In genomic region chr19:49502866-49503581, GRCh38 we compare ENCODE assay signal across 8 cellular contexts. TPM values are rescaled to one million over a fixed set of nuclear protein-coding genes. Genes with fewer than 3 reads are reported as not detected.
DNase-seq lines count a peak whose midpoint lies in the region; ATAC-seq and TF ChIP-seq lines count a peak whose summit lies in the region.

No MANE protein-coding gene starts in this region.

- H3K4me3 Mint-ChIP-seq in activated CD8-positive, alpha-beta T cell treated with anti-CD3 and anti-CD28 coated beads, Interleukin-2, amount 10 ng/mL, durations not matched to agents 7 days and 5 days, result no peak overlapping the region
- no peak overlapping the region for H3K4me3 Mint-ChIP-seq in progenitor cell of endocrine pancreas (ENCODE audit: low read depth)

- no peak for ATAC-seq in activated CD8-positive, alpha-beta T cell treated with anti-CD3 and anti-CD28 coated beads, Interleukin-2, amount 10 ng/mL, durations not matched to agents 7 days and 5 days
- ATAC-seq in HG03025 (IDR thresholded peaks at IDR 0.05; ENCODE audit: low FRiP score, unreplicated experiment) (no peak), GM19035 (IDR thresholded peaks at IDR 0.05; ENCODE audit: unreplicated experiment) (no peak)

- POLR2A ChIA-PET in HEK293 (lab: Yijun Ruan, JAX), result interaction anchor here (0.7 to 1.2 kb wide), 5 partner anchors 10 to 77 kb away, joined by 3 to 4 read pairs (median 3); partner anchors contain the start of genes FCGRT and NOSIP
- POLR2A ChIA-PET in activated CD8-positive, alpha-beta T cell treated with anti-CD3 and anti-CD28 coated beads, Interleukin-2, amount 10 ng/mL, durations not matched to agents 7 days and 5 days (lab: Charles Lee), result interaction anchor here (0.7 to 1.7 kb wide), 5 partner anchors 15 to 70 kb away, joined by 3 to 6 read pairs (median 4); no protein-coding TSS in a partner anchor

- DNase-seq in NCI-H526 (lab: John Stamatoyannopoulos, UW), result peak; percentile 64 to 81
- peak; percentile 62 for DNase-seq in activated CD8-positive, alpha-beta T cell treated with anti-CD3 and anti-CD28 coated beads, Interleukin-2, amount 10 ng/mL, durations not matched to agents 7 days and 5 days
- DNase-seq in fibroblast of mammary gland (ENCODE audit: low read depth), result peak; percentile 83
- no peak for DNase-seq in progenitor cell of endocrine pancreas (ENCODE audit: low spot score, unreplicated experiment)

- peaks cover 29% of the 10 kb centered on the region for H4K20me1 ChIP-seq in BLaER1

- CTCF ChIA-PET in HEK293 (lab: Yijun Ruan, JAX), result interaction anchor here (0.5 to 10.8 kb wide), 32 partner anchors 9 to 1418 kb away, joined by 3 to 299 read pairs (median 4); partner anchors contain the start of genes FLT3LG, IRF3 and RPL13A
- CTCF ChIA-PET in activated CD8-positive, alpha-beta T cell treated with anti-CD3 and anti-CD28 coated beads, Interleukin-2, amount 10 ng/mL, durations not matched to agents 7 days and 5 days (lab: Charles Lee), result interaction anchor here (0.7 to 10.8 kb wide), 19 partner anchors 8 to 175 kb away, joined by 3 to 211 read pairs (median 5); partner anchors contain the start of gene RRAS

- 0 out of 2 replicates have a peak overlapping the region, but pooled peaks have one; percentile 35 for H3K27ac ChIP-seq in BLaER1
- H3K27ac ChIP-seq in HEK293 (ENCODE audit: extremely low read depth, low read depth, low read length), result no peak overlapping the region; the same call in 1 of the 2 replicates

- H3K36me3 Mint-ChIP-seq in activated CD8-positive, alpha-beta T cell treated with anti-CD3 and anti-CD28 coated beads, Interleukin-2, amount 10 ng/mL, durations not matched to agents 7 days and 5 days (ENCODE audit: low read depth), result peaks cover 25% of the 10 kb centered on the region
- H3K36me3 Mint-ChIP-seq in progenitor cell of endocrine pancreas (ENCODE audit: insufficient read depth), result peaks cover 7% of the 10 kb centered on the region

- H3K4me2 ChIP-seq in BLaER1, result peak overlapping the region; percentile 20

- no peaks in the 10 kb centered on the region for H3K9me3 ChIP-seq in BLaER1
- no peaks in the 10 kb centered on the region for H3K9me3 ChIP-seq in HEK293 (ENCODE audit: control insufficient read depth, insufficient read depth, low read depth, low read length)

- peaks cover 49% of the 10 kb centered on the region for H3K4me1 Mint-ChIP-seq in activated CD8-positive, alpha-beta T cell treated with anti-CD3 and anti-CD28 coated beads, Interleukin-2, amount 10 ng/mL, durations not matched to agents 7 days and 5 days (ENCODE audit: low read depth)
- H3K4me1 Mint-ChIP-seq in progenitor cell of endocrine pancreas (ENCODE audit: low read depth), result peaks cover 14% of the 10 kb centered on the region

- H3K4me3 ChIP-seq in BLaER1 (no peak overlapping the region), HEK293 (ENCODE audit: low read depth, low read length) (no peak overlapping the region), fibroblast of mammary gland (ENCODE audit: control insufficient read depth, low read depth, low read length) (no peak overlapping the region)

- no peaks in the 10 kb centered on the region for H3K27me3 ChIP-seq in BLaER1

- TF ChIP-seq CTCF in HEK293 (tag by site-specific recombination; IDR thresholded peaks at IDR 0.05) (peak; percentile 89), fibroblast of mammary gland (conservative IDR thresholded peaks at IDR 0.05; ENCODE audit: control insufficient read depth, insufficient read depth, low read depth, low read length) (peak; percentile 55), progenitor cell of endocrine pancreas (IDR thresholded peaks at IDR 0.05; ENCODE audit: unreplicated experiment) (peak; percentile 62)

- no peaks in the 10 kb centered on the region for H3K9me3 Mint-ChIP-seq in activated CD8-positive, alpha-beta T cell treated with anti-CD3 and anti-CD28 coated beads, Interleukin-2, amount 10 ng/mL, durations not matched to agents 7 days and 5 days (ENCODE audit: insufficient read depth)
- H3K9me3 Mint-ChIP-seq in progenitor cell of endocrine pancreas (ENCODE audit: low read depth), result no peaks in the 10 kb centered on the region

- H3K27ac Mint-ChIP-seq in activated CD8-positive, alpha-beta T cell treated with anti-CD3 and anti-CD28 coated beads, Interleukin-2, amount 10 ng/mL, durations not matched to agents 7 days and 5 days, result peak overlapping the region; percentile 43
- H3K27ac Mint-ChIP-seq in progenitor cell of endocrine pancreas, result peak overlapping the region; percentile 7

- peaks cover 22% of the 10 kb centered on the region for H3K36me3 ChIP-seq in BLaER1
- peaks cover 12 to 23% of the 10 kb centered on the region in 2 experiments for H3K36me3 ChIP-seq in HEK293 (ENCODE audit: control insufficient read depth in 2 of 2, insufficient read depth in 1 of 2, low read length in 2 of 2)

- H3K9ac ChIP-seq in BLaER1, result no peak overlapping the region

- H3K4me1 ChIP-seq in BLaER1 (peaks cover 80% of the 10 kb centered on the region), HEK293 (ENCODE audit: control insufficient read depth, insufficient read depth, low read length) (no peaks in the 10 kb centered on the region; the same call in 1 of the 2 replicates)

- H3K27me3 Mint-ChIP-seq in activated CD8-positive, alpha-beta T cell treated with anti-CD3 and anti-CD28 coated beads, Interleukin-2, amount 10 ng/mL, durations not matched to agents 7 days and 5 days (ENCODE audit: low read depth), result no peaks in the 10 kb centered on the region
- no peaks in the 10 kb centered on the region for H3K27me3 Mint-ChIP-seq in progenitor cell of endocrine pancreas

TF ChIP-seq in HEK293, 187 proteins besides CTCF, POLR2A, EP300 and RAD21 (continues in another document):
- no peak for TF ChIP-seq ZFP3 (tag by site-specific recombination; IDR thresholded peaks at IDR 0.05; ENCODE audit: low read depth)
- peak; percentile 90 for TF ChIP-seq ZNF660 (tag by site-specific recombination; IDR thresholded peaks at IDR 0.05)
- no peak for TF ChIP-seq ZNF394 (tag by site-specific recombination; IDR thresholded peaks at IDR 0.05; ENCODE audit: borderline replicate concordance)
- TF ChIP-seq ZNF175 (tag by site-specific recombination; IDR thresholded peaks at IDR 0.05), result no peak
- TF ChIP-seq ZNF248 (tag by site-specific recombination; IDR thresholded peaks at IDR 0.05), result no peak
- TF ChIP-seq ZNF266 (tag by site-specific recombination; IDR thresholded peaks at IDR 0.05; ENCODE audit: low read depth), result no peak
- TF ChIP-seq ZNF488 (tag by site-specific recombination; IDR thresholded peaks at IDR 0.05), result no peak
- TF ChIP-seq ZNF837 (tag by site-specific recombination; IDR thresholded peaks at IDR 0.05), result no peak
- TF ChIP-seq ZNF514 (tag by site-specific recombination; IDR thresholded peaks at IDR 0.05), result no peak
- no peak for TF ChIP-seq ZNF112 (tag by site-specific recombination; IDR thresholded peaks at IDR 0.05)
- TF ChIP-seq MYNN (tag by site-specific recombination; IDR thresholded peaks at IDR 0.05; ENCODE audit: borderline replicate concordance), result no peak
- TF ChIP-seq ZNF133 (tag by site-specific recombination; IDR thresholded peaks at IDR 0.05), result no peak
- TF ChIP-seq BCL11B (tag by site-specific recombination; IDR thresholded peaks at IDR 0.05; ENCODE audit: low read depth), result no peak
- TF ChIP-seq ZNF449 (tag by site-specific recombination; IDR thresholded peaks at IDR 0.05), result no peak

RNA-seq across cellular contexts. Expression of gene RPS11, which starts 6.8 kb away (rescaled TPM):
- 1,000 to 10,000 TPM; 2,117 to 2,361 TPM for total RNA-seq in activated CD8-positive, alpha-beta T cell treated with anti-CD3 and anti-CD28 coated beads, Interleukin-2, amount 10 ng/mL, durations not matched to agents 7 days and 5 days
- 2,272 and 2,377 TPM in 2 replicates for total RNA-seq in progenitor cell of endocrine pancreas

RNA-seq across cellular contexts. Expression of gene FCGRT, which starts 9.4 kb away (rescaled TPM):
- total RNA-seq in activated CD8-positive, alpha-beta T cell treated with anti-CD3 and anti-CD28 coated beads, Interleukin-2, amount 10 ng/mL, durations not matched to agents 7 days and 5 days, result 1 to 10 TPM; 7.5 to 8.4 TPM
- total RNA-seq in progenitor cell of endocrine pancreas, result 153 and 169 TPM in 2 replicates

RNA-seq across cellular contexts. Expression of gene RPL13A, which starts 15.6 kb away (rescaled TPM):
- 1,000 to 10,000 TPM; 1,992 to 2,019 TPM for total RNA-seq in activated CD8-positive, alpha-beta T cell treated with anti-CD3 and anti-CD28 coated beads, Interleukin-2, amount 10 ng/mL, durations not matched to agents 7 days and 5 days
- 2,665 and 2,783 TPM in 2 replicates for total RNA-seq in progenitor cell of endocrine pancreas

RNA-seq across cellular contexts. Expression of gene RCN3, which starts 24.8 kb away (rescaled TPM):
- 1 to 10 TPM; 1.9 to 2.8 TPM for total RNA-seq in activated CD8-positive, alpha-beta T cell treated with anti-CD3 and anti-CD28 coated beads, Interleukin-2, amount 10 ng/mL, durations not matched to agents 7 days and 5 days
- 43.4 and 58.0 TPM in 2 replicates for total RNA-seq in progenitor cell of endocrine pancreas

RNA-seq across cellular contexts. Expression of gene FLT3LG, which starts 29.0 kb away (rescaled TPM):
- total RNA-seq in activated CD8-positive, alpha-beta T cell treated with anti-CD3 and anti-CD28 coated beads, Interleukin-2, amount 10 ng/mL, durations not matched to agents 7 days and 5 days, result 100 to 1,000 TPM; 280 to 297 TPM
- 0.96 and 1.1 TPM in 2 replicates for total RNA-seq in progenitor cell of endocrine pancreas

Comparison
In these comparisons a context has a peak if more than half of its experiments do, and no peak if none do; other contexts are left out.
1. RNA of gene FCGRT, which starts 9.4 kb away (total RNA-seq): 153 to 169 TPM in progenitor cell of endocrine pancreas; 7.5 to 8.4 TPM in activated CD8-positive, alpha-beta T cell treated with anti-CD3 and anti-CD28 coated beads, Interleukin-2, amount 10 ng/mL, durations not matched to agents 7 days and 5 days; every median in the first group is over 10 times any median in the second.
2. Peak in every context shown above with its lines, with median percentiles within 50 percentile points of each other: CTCF ChIP-seq.